ENCODE assay signal across 8 cellular contexts in the genomic region with DNA sequence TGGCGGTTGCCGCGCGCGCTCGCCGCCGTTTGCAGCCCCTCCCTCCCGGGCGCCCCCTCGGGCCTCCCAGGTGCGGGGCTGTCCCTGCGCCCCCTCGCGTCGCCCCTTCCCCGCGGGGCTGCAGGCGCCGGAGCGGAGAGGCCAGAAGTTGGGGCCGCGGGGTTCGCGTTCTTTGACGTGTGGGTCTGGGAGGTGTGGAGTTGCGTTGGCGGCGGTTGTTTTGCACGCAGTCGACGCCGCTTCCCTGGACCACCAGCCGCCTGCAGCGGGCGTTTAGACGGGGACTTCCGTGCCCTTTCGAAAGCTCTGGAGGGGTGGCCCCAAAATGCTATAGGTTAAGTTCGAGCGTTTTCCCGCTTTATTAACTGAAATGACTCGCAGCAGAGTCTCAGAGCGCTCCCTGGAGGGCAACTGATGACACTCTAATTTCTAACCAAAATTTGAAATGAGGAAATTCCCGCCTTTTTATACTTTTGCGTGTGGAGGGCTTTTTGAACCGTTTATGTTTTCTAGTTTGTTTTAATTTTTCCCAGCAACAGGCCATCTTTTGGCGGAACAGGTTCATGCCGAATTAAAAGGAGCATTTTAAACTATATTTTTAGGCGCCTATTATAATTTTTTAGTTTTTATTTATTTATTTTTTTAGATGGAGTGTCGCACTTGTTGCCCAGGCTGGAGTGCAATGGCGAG. TPM values are rescaled to one million over a fixed set of nuclear protein-coding genes. Genes with fewer than 3 reads are reported as not detected.
DNase-seq lines count a peak whose midpoint lies in the region; ATAC-seq, FAIRE-seq and TF ChIP-seq lines count a peak whose summit lies in the region.

No MANE protein-coding gene starts in this region.

- no peaks in the 10 kb centered on the region for H3K27me3 Mint-ChIP-seq in activated B cell treated with CpG ODN at 0.5 μM for 24 hours

- TF ChIP-seq CTCF in activated B cell treated with CpG ODN at 0.5 μM for 24 hours (IDR thresholded peaks at IDR 0.05): no peak
- peak; percentile 75 for TF ChIP-seq CTCF in kidney (IDR thresholded peaks at IDR 0.05; ENCODE audit: borderline replicate concordance, extremely low read depth, insufficient read depth)

- peak overlapping the region; percentile 92 to 98 for H3K27ac ChIP-seq in kidney (ENCODE audit: low read depth in 2 of 2, low read length in 2 of 2)

- peaks cover 61% of the 10 kb centered on the region for H3K4me1 Mint-ChIP-seq in activated B cell treated with CpG ODN at 0.5 μM for 24 hours

- peak overlapping the region; percentile 98 for H3K4me3 Mint-ChIP-seq in activated B cell treated with CpG ODN at 0.5 μM for 24 hours

- H3K36me3 Mint-ChIP-seq in activated B cell treated with CpG ODN at 0.5 μM for 24 hours (ENCODE audit: low read depth): peaks cover 16% of the 10 kb centered on the region

- H3K9me3 Mint-ChIP-seq in activated B cell treated with CpG ODN at 0.5 μM for 24 hours: no peaks in the 10 kb centered on the region

- no peaks in the 10 kb centered on the region for H3K36me3 ChIP-seq in kidney (ENCODE audit: control insufficient read depth in 1 of 2, insufficient read depth in 2 of 2, low read length in 2 of 2)

- H3K4me1 ChIP-seq in kidney (ENCODE audit: control insufficient read depth in 1 of 2, insufficient read depth in 1 of 2, low read depth in 1 of 2, low read length in 2 of 2): peaks cover 0 to 5% of the 10 kb centered on the region in 2 donors

- peak overlapping the region; percentile 97 for H3K27ac Mint-ChIP-seq in activated B cell treated with CpG ODN at 0.5 μM for 24 hours

- POLR2A ChIA-PET in activated B cell treated with CpG ODN at 0.5 μM for 24 hours (lab: Charles Lee): interaction anchor here (1.1 to 4.5 kb wide), 9 partner anchors 12 to 128 kb away, joined by 3 to 71 read pairs (median 8); partner anchors contain the start of genes APAF1, IKBIP and SLC25A3

- DNase-seq in AG08396 (ENCODE audit: low spot score) (peak; percentile 76), NCI-H2227 treated with DMSO at 0.1 percent for 48 hours (lab: John Stamatoyannopoulos, UW) (peak; percentile 90), activated B cell treated with CpG ODN at 0.5 μM for 24 hours (peak; percentile 71), kidney (peak; percentile 84)
- peak; percentile 86 for DNase-seq in central memory CD4-positive, alpha-beta T cell
- peak; percentile 83 to 87 for DNase-seq in stimulated activated CD4-positive, alpha-beta T cell treated with anti-CD3 and anti-CD28 coated beads, Interleukin-15, amount 100 ng/mL, for 48 hours (ENCODE audit: low read depth in 2 of 2)

- intact Hi-C loops in activated B cell treated with CpG ODN at 0.5 μM for 24 hours (cut with micrococcal nuclease): loop anchor here (1.0 to 10.0 kb wide), 6 partner anchors 16 to 1942 kb away; partner anchors contain the start of gene SLC25A3
- intact Hi-C loops in kidney (cut with DNase I): no loop called here

- H3K9me3 ChIP-seq in kidney (ENCODE audit: control insufficient read depth in 1 of 2, low read length in 2 of 2): no peaks in the 10 kb centered on the region

- CTCF ChIA-PET in activated B cell treated with CpG ODN at 0.5 μM for 24 hours (lab: Charles Lee): interaction anchor here (0.6 to 5.4 kb wide), 8 partner anchors 9 to 91 kb away, joined by 3 to 101 read pairs (median 4); partner anchors contain the start of gene SLC25A3

- peak overlapping the region; percentile 41 to 71 for H3K9ac ChIP-seq in kidney (ENCODE audit: low read length in 2 of 2)

- peak; percentile 74 for ATAC-seq in GM18907 (IDR thresholded peaks at IDR 0.05; ENCODE audit: unreplicated experiment)
- peak; percentile 60 for ATAC-seq in HG03175 (IDR thresholded peaks at IDR 0.05; ENCODE audit: unreplicated experiment)
- peak; percentile 63 for ATAC-seq in activated B cell treated with CpG ODN at 0.5 μM for 24 hours (ENCODE audit: low read depth)

- no peak for FAIRE-seq in kidney (lab: Jason Lieb, UNC)

- H3K4me3 ChIP-seq in kidney (ENCODE audit: low read length in 2 of 2): peak overlapping the region; percentile 90 to 94

RNA-seq across cellular contexts. Expression of gene TMPO, which starts 0.9 kb away (rescaled TPM):
- total RNA-seq in activated B cell treated with CpG ODN at 0.5 μM for 24 hours: 115 and 116 TPM in 2 replicates
- total RNA-seq in kidney: 55.5 TPM
- polyA plus RNA-seq in kidney (ENCODE audit: insufficient read depth, low read depth, low replicate concordance): 13.9 TPM

Comparison
In these comparisons a context has a peak if more than half of its experiments do, and no peak if none do; other contexts are left out.
1. Peak in every context shown above with its lines: DNase-seq, ATAC-seq, H3K4me3 ChIP-seq and H3K27ac ChIP-seq.